9 cellular contexts compared by ENCODE assay signal in genomic region chr14:81990312-81990761, GRCh38.
DNase-seq lines count a peak whose midpoint lies in the region; ATAC-seq and TF ChIP-seq lines count a peak whose summit lies in the region.
"Had no signal": no experiment of that assay in that cellular context is flagged by ENCODE, and none has a peak within 500 bp of the region (broad histone marks: within the 10 kb centered on the region; RNA-seq: fewer than 3 reads in every experiment).

No MANE protein-coding gene starts in this region.

- no peak overlapping the region for H3K27ac ChIP-seq in psoas muscle

- CTCF ChIA-PET in GM10248 (lab: Yijun Ruan, JAX) = interaction anchor here (0.8 to 5.8 kb wide), 28 partner anchors 10 to 1082 kb away, joined by 3 to 44 read pairs (median 4); no protein-coding TSS in a partner anchor

- in situ Hi-C loops in ACHN (cut with HindIII; ENCODE audit: low pct_ligation_motif_present, low pct_unique_long_range_greater_than_20kb, low sequenced_read_pairs) = no loop called here

- H3K36me3 ChIP-seq in psoas muscle (ENCODE audit: insufficient read depth in 1 of 2, low read depth in 1 of 2) = no peaks in the 10 kb centered on the region

- 17 to 19% (median 17%) methylated on average over 7 of the region's 7 CpGs for WGBS in psoas muscle, 3 donors

- H3K27me3 ChIP-seq in psoas muscle (ENCODE audit: insufficient read depth in 3 of 3, low read length in 2 of 3) = peaks cover 0 to 4% (median 0%) of the 10 kb centered on the region in 3 donors

- no peak overlapping the region for H3K4me3 ChIP-seq in psoas muscle

- POLR2A ChIA-PET in GM10248 (lab: Yijun Ruan, JAX) = no interaction called here

- ATAC-seq in HG02852 (IDR thresholded peaks at IDR 0.05; ENCODE audit: unreplicated experiment) (peak; percentile 68), psoas muscle (peak in 1 of 4 donors; percentile 50)
- ATAC-seq: naive thymus-derived CD8-positive, alpha-beta T cell had no signal

- peak; percentile 47 for DNase-seq in ACHN
- DNase-seq in GM10248 (ENCODE audit: extremely low spot score) = peak; percentile 26
- peak; percentile 47 for DNase-seq in NCI-H2196 (lab: John Stamatoyannopoulos, UW; ENCODE audit: unreplicated experiment)
- peak; percentile 2 for DNase-seq in activated T-cell treated with anti-CD3 and anti-CD28 coated beads for 4 hours
- peak; percentile 2 for DNase-seq in germinal center (ENCODE audit: low spot score)
- no peak for DNase-seq in psoas muscle
- DNase-seq in cortex of kidney (lab: John Stamatoyannopoulos, UW) = no peak

- H3K4me1 ChIP-seq in psoas muscle = no peaks in the 10 kb centered on the region

- intact Hi-C loops in psoas muscle (cut with DNase I) = no loop called here

- TF ChIP-seq CTCF in GM10248 (IDR thresholded peaks at IDR 0.05; ENCODE audit: control extremely low read depth, extremely low read depth, low read depth, missing control alignments) (peak; percentile 88), psoas muscle (IDR thresholded peaks at IDR 0.05) (peak; percentile 85)

- no peaks in the 10 kb centered on the region for H3K9me3 ChIP-seq in psoas muscle

Comparison
In these comparisons a context has a peak if more than half of its experiments do, and no peak if none do; other contexts are left out.
1. DNase-seq: peak in ACHN (single experiment), GM10248 (single experiment), NCI-H2196 (single experiment), activated T-cell treated with anti-CD3 and anti-CD28 coated beads for 4 hours (single experiment) and germinal center (single experiment); none in psoas muscle (0 of 2) and cortex of kidney (single experiment).